Comparison of ENCODE assay signal across 19 cellular contexts in the genomic region with DNA sequence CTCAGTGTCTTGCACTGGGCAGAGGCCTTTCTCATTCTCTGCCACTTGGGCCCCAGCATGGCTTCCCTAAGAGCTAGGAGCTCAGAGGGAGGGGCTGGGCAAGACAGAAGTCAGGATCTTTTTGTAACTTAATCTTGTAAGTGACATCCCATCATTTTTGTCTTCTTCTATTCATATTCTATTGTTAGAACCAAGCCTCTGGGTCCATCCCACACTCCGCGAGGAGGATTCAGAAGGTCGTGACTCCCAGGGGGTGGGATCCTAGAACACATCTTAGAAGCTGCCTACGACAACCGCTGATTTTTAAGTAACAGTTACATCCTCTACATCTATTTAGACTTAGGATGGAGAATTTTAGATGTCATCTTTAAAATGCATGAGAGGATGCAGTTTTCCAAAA. TPM values are rescaled to one million over a fixed set of nuclear protein-coding genes. Genes with fewer than 3 reads are reported as not detected.
DNase-seq lines count a peak whose midpoint lies in the region; TF ChIP-seq lines count a peak whose summit lies in the region.
"Had no signal": no experiment of that assay in that cellular context is flagged by ENCODE, and none has a peak within 500 bp of the region (broad histone marks: within the 10 kb centered on the region; RNA-seq: fewer than 3 reads in every experiment).

No MANE protein-coding gene starts in this region.

- peaks cover 13% of the 10 kb centered on the region for H4K20me1 ChIP-seq in neural progenitor cell (ENCODE audit: low read depth)

- H3K36me3 Mint-ChIP-seq in neural progenitor cell: no peaks in the 10 kb centered on the region

- no peaks in the 10 kb centered on the region for H3K36me3 ChIP-seq in neural progenitor cell
- no peaks in the 10 kb centered on the region for H3K36me3 ChIP-seq in MG63
- H3K36me3 ChIP-seq: ascending aorta, heart left ventricle, pancreas, vagina had no signal

- H3K27ac Mint-ChIP-seq in neural progenitor cell: no peak overlapping the region
- H3K27ac Mint-ChIP-seq: H9; stimulated activated naive CD8-positive, alpha-beta T cell treated with anti-CD3 and anti-CD28 coated beads, Interleukin-15, Interleukin-2, amounts not matched to agents 100 ng/mL and 50 ng/mL, for 24 hours had no signal

- H3K9me3 ChIP-seq in neural progenitor cell (ENCODE audit: low read depth) (no peaks in the 10 kb centered on the region), MG63 (no peaks in the 10 kb centered on the region)
- H3K9me3 ChIP-seq: ascending aorta, esophagus squamous epithelium, heart left ventricle, pancreas, spleen, vagina had no signal

- H3K4me3 Mint-ChIP-seq in neural progenitor cell: peak overlapping the region; percentile 90

- TF ChIP-seq CTCF in coronary artery (IDR thresholded peaks at IDR 0.05) (no peak), neural progenitor cell (IDR thresholded peaks at IDR 0.05) (no peak)

- H3K9me3 Mint-ChIP-seq in neural progenitor cell: peaks cover 2% of the 10 kb centered on the region
- H3K9me3 Mint-ChIP-seq: H9; stimulated activated naive CD8-positive, alpha-beta T cell treated with anti-CD3 and anti-CD28 coated beads, Interleukin-15, Interleukin-2, amounts not matched to agents 100 ng/mL and 50 ng/mL, for 24 hours had no signal

- no peak overlapping the region for H2AFZ ChIP-seq in neural progenitor cell (replicated peaks)

- no peak overlapping the region for H3K4me2 ChIP-seq in neural progenitor cell

- H3K27ac ChIP-seq in coronary artery (no peak overlapping the region), neural progenitor cell (no peak overlapping the region)
- H3K27ac ChIP-seq: ascending aorta, esophagus squamous epithelium, pancreas, vagina had no signal

- peaks cover 25% of the 10 kb centered on the region for H3K27me3 Mint-ChIP-seq in neural progenitor cell (ENCODE audit: insufficient read depth, low read depth)
- H3K27me3 Mint-ChIP-seq: stimulated activated naive CD8-positive, alpha-beta T cell treated with anti-CD3 and anti-CD28 coated beads, Interleukin-15, Interleukin-2, amounts not matched to agents 100 ng/mL and 50 ng/mL, for 24 hours had no signal

- H3K4me3 ChIP-seq in coronary artery (no peak overlapping the region), neural progenitor cell (no peak overlapping the region), MG63 (no peak overlapping the region)
- H3K4me3 ChIP-seq: pancreas, vagina had no signal

- no peaks in the 10 kb centered on the region for H3K79me2 ChIP-seq in neural progenitor cell (ENCODE audit: low read depth)

- peaks cover 6% of the 10 kb centered on the region for H3K4me1 ChIP-seq in neural progenitor cell

- peak; percentile 36 for DNase-seq in activated CD8-positive, alpha-beta memory T cell treated with anti-CD3 and anti-CD28 coated beads, Interleukin-2, amount 50 U/mL, for 48 hours
- no peak for DNase-seq in activated CD8-positive, alpha-beta memory T cell treated with anti-CD3 and anti-CD28 coated beads, Interleukin-2, amount 50 U/mL, for 4 hours
- DNase-seq in NCI-H2227 (lab: John Stamatoyannopoulos, UW; ENCODE audit: unreplicated experiment) (peak; percentile 48), coronary artery (ENCODE audit: low spot score) (peak; percentile 29), neural progenitor cell (ENCODE audit: low spot score) (no peak), MG63 (no peak), NCI-H82 treated with DMSO at 0.1 percent for 48 hours (lab: John Stamatoyannopoulos, UW; ENCODE audit: unreplicated experiment) (no peak)
- DNase-seq in activated CD4-positive, CD25-positive, alpha-beta regulatory T cell (lab: John Stamatoyannopoulos, UW): no peak
- DNase-seq: esophagus squamous epithelium, H9, midbrain, NCI-H187 treated with DMSO at 0.1 percent for 48 hours, NCI-H524 treated with DMSO at 0.1 percent for 48 hours had no signal

- H3K27me3 ChIP-seq in neural progenitor cell (peaks cover 48% of the 10 kb centered on the region), MG63 (no peaks in the 10 kb centered on the region)
- H3K27me3 ChIP-seq: ascending aorta, esophagus squamous epithelium, heart left ventricle, pancreas, spleen, vagina had no signal

- H3F3A ChIP-seq in neural progenitor cell (ENCODE audit: low read depth): peaks cover 24% of the 10 kb centered on the region

- peaks cover 14% of the 10 kb centered on the region for H3K4me1 Mint-ChIP-seq in neural progenitor cell

- H3K9ac ChIP-seq in neural progenitor cell: no peak overlapping the region

RNA-seq across cellular contexts. Expression of a gene that starts 1.5 kb away (rescaled TPM):
- 2.7 and 5.2 TPM in 2 replicates for total RNA-seq in neural progenitor cell (ENCODE audit: low replicate concordance)
- total RNA-seq in MG63 (2014; rRNA removed; shearing (Covaris generic); ENCODE audit: low replicate concordance): 3.8 and 4.0 TPM in 2 replicates

RNA-seq across cellular contexts. Expression of a gene that starts 37.9 kb away (rescaled TPM):
- total RNA-seq in neural progenitor cell (ENCODE audit: low replicate concordance): 2.8 and 5.0 TPM in 2 replicates
- not detected in 2 replicates for total RNA-seq in MG63 (2014; rRNA removed; shearing (Covaris generic); ENCODE audit: low replicate concordance)
- total RNA-seq: vagina had no signal

Comparison
In these comparisons a context has a peak if more than half of its experiments do, and no peak if none do; other contexts are left out.
1. DNase-seq: peak in activated CD8-positive, alpha-beta memory T cell treated with anti-CD3 and anti-CD28 coated beads, Interleukin-2, amount 50 U/mL, for 48 hours (single experiment), NCI-H2227 (single experiment) and coronary artery (single experiment); none in activated CD8-positive, alpha-beta memory T cell treated with anti-CD3 and anti-CD28 coated beads, Interleukin-2, amount 50 U/mL, for 4 hours (single experiment), neural progenitor cell (single experiment), MG63 (single experiment), activated CD4-positive, CD25-positive, alpha-beta regulatory T cell (0 of 4) and NCI-H82 treated with DMSO at 0.1 percent for 48 hours (single experiment).